1 cellular context compared by ENCODE assay signal in the genomic region with DNA sequence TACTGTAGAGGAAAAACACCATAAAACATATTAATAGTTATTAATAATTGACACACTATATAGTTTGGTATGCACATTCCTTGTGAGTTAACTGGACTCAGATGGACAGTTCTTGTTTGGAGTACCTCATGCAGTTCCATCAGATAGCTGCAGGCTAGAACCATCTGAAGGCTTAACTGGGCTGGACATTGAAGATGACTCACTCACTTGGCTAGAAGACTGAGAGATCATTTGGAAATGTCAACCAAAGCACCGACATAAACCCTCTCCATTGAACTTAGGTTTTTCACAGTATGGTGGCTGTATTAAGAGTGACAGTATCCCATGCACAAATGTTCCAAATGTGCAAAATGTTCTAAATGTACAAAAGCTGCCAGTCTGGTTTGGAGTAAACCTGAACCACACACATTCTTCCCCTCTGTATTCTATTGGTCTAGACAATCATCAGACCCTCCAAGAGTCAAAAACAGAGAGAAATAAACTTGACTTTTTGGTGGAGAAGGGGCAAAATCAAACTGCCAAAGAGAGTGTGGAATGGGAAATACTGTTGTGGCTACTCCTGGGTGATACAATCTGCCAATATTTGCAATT.
TF ChIP-seq lines count a peak whose summit lies in the region.

No MANE protein-coding gene starts in this region.

TF ChIP-seq in K562, 482 proteins besides CTCF, POLR2A, EP300 and RAD21 (continued from another document and continues in another):
- TF ChIP-seq SMAD3 (CRISPR knock-in tag; conservative IDR thresholded peaks at IDR 0.05) (no peak), ZNF41 (CRISPR knock-in tag; conservative IDR thresholded peaks at IDR 0.05) (no peak), NR2C2 (CRISPR knock-in tag; IDR thresholded peaks at IDR 0.05) (no peak), NR2C2 (tag; IDR thresholded peaks at IDR 0.05) (no peak), CHCHD3 (CRISPR knock-in tag; IDR thresholded peaks at IDR 0.05) (no peak), ZNF143 (CRISPR knock-in tag; IDR thresholded peaks at IDR 0.05) (no peak), TAF7 (tag; IDR thresholded peaks at IDR 0.05) (no peak), KLF16 (IDR thresholded peaks at IDR 0.05) (no peak), BACH1 (tag; IDR thresholded peaks at IDR 0.05) (no peak), ZNF507 (tag; conservative IDR thresholded peaks at IDR 0.05) (no peak), SP2 (IDR thresholded peaks at IDR 0.05; ENCODE audit: extremely low read depth, low read depth, low read length, poor library complexity, severe bottlenecking) (no peak), ZFP1 (CRISPR knock-in tag; IDR thresholded peaks at IDR 0.05) (no peak), RBM34 (IDR thresholded peaks at IDR 0.05; ENCODE audit: borderline replicate concordance, insufficient read depth, low read length) (no peak), ZNF780A (CRISPR knock-in tag; IDR thresholded peaks at IDR 0.05) (no peak), RBFOX2 (IDR thresholded peaks at IDR 0.05; ENCODE audit: low read depth, low read length) (no peak), ARID1B (IDR thresholded peaks at IDR 0.05) (peak; percentile 87), ZBTB7A (IDR thresholded peaks at IDR 0.05; ENCODE audit: borderline replicate concordance, control insufficient read depth, low read depth, low read length) (no peak), KDM1A (IDR thresholded peaks at IDR 0.05) (peak; percentile 37 to 48; a peak in 2 of 4 replicates), C11orf30 (IDR thresholded peaks at IDR 0.05; ENCODE audit: low read depth) (no peak), ZNF75A (CRISPR knock-in tag; IDR thresholded peaks at IDR 0.05) (no peak), MXI1 (IDR thresholded peaks at IDR 0.05; ENCODE audit: low read depth, low read length) (no peak), JUND (IDR thresholded peaks at IDR 0.05; ENCODE audit: borderline replicate concordance, low read depth, low read length) (peak; percentile 99), JUND (tag; IDR thresholded peaks at IDR 0.05; ENCODE audit: borderline replicate concordance, low read depth, low read length) (peak; percentile 99), ZNF445 (CRISPR knock-in tag; IDR thresholded peaks at IDR 0.05; ENCODE audit: low read depth) (no peak), EGR1 (conservative IDR thresholded peaks at IDR 0.05) (no peak), ZKSCAN3 (CRISPR knock-in tag; IDR thresholded peaks at IDR 0.05) (no peak), JUN (IDR thresholded peaks at IDR 0.05; ENCODE audit: borderline replicate concordance, low read depth, low read length) (peak; percentile 91), JUN (CRISPR knock-in tag; IDR thresholded peaks at IDR 0.05; ENCODE audit: borderline replicate concordance) (no peak), EP400 (IDR thresholded peaks at IDR 0.05) (no peak), ETV5 (CRISPR knock-in tag; IDR thresholded peaks at IDR 0.05; ENCODE audit: low read depth) (no peak), RBBP5 (IDR thresholded peaks at IDR 0.05; ENCODE audit: borderline replicate concordance, insufficient read depth, low read length, poor library complexity, severe bottlenecking) (no peak), ZBTB17 (CRISPR knock-in tag; IDR thresholded peaks at IDR 0.05) (no peak; the same call in 1 of the 2 replicates), ZNF197 (CRISPR knock-in tag; IDR thresholded peaks at IDR 0.05; ENCODE audit: low read depth) (no peak), NCOA4 (IDR thresholded peaks at IDR 0.05; ENCODE audit: partially characterized antibody) (no peak), HDAC2 (IDR thresholded peaks at IDR 0.05) (no peak), SLC30A9 (CRISPR knock-in tag; IDR thresholded peaks at IDR 0.05) (no peak), ILF3 (IDR thresholded peaks at IDR 0.05; ENCODE audit: borderline replicate concordance) (no peak), ESRRA (IDR thresholded peaks at IDR 0.05; ENCODE audit: borderline replicate concordance, low read depth) (no peak), ZSCAN29 (IDR thresholded peaks at IDR 0.05) (no peak), RBM17 (IDR thresholded peaks at IDR 0.05; ENCODE audit: borderline replicate concordance, low read depth, low read length) (no peak), ATF7 (IDR thresholded peaks at IDR 0.05) (peak; percentile 52; the same call in 1 of the 2 replicates), ZNF124 (CRISPR knock-in tag; IDR thresholded peaks at IDR 0.05) (no peak), MEF2D (tag; conservative IDR thresholded peaks at IDR 0.05; ENCODE audit: low read depth) (peak; percentile 63; the same call in 1 of the 2 replicates), PHTF2 (CRISPR knock-in tag; IDR thresholded peaks at IDR 0.05) (no peak), SIX5 (IDR thresholded peaks at IDR 0.05; ENCODE audit: borderline replicate concordance in 1 of 2, insufficient read depth in 1 of 2, low read depth in 1 of 2, low read length in 2 of 2) (no peak), ZNF717 (CRISPR knock-in tag; IDR thresholded peaks at IDR 0.05) (no peak)
- TF ChIP-seq, protein P1, sequence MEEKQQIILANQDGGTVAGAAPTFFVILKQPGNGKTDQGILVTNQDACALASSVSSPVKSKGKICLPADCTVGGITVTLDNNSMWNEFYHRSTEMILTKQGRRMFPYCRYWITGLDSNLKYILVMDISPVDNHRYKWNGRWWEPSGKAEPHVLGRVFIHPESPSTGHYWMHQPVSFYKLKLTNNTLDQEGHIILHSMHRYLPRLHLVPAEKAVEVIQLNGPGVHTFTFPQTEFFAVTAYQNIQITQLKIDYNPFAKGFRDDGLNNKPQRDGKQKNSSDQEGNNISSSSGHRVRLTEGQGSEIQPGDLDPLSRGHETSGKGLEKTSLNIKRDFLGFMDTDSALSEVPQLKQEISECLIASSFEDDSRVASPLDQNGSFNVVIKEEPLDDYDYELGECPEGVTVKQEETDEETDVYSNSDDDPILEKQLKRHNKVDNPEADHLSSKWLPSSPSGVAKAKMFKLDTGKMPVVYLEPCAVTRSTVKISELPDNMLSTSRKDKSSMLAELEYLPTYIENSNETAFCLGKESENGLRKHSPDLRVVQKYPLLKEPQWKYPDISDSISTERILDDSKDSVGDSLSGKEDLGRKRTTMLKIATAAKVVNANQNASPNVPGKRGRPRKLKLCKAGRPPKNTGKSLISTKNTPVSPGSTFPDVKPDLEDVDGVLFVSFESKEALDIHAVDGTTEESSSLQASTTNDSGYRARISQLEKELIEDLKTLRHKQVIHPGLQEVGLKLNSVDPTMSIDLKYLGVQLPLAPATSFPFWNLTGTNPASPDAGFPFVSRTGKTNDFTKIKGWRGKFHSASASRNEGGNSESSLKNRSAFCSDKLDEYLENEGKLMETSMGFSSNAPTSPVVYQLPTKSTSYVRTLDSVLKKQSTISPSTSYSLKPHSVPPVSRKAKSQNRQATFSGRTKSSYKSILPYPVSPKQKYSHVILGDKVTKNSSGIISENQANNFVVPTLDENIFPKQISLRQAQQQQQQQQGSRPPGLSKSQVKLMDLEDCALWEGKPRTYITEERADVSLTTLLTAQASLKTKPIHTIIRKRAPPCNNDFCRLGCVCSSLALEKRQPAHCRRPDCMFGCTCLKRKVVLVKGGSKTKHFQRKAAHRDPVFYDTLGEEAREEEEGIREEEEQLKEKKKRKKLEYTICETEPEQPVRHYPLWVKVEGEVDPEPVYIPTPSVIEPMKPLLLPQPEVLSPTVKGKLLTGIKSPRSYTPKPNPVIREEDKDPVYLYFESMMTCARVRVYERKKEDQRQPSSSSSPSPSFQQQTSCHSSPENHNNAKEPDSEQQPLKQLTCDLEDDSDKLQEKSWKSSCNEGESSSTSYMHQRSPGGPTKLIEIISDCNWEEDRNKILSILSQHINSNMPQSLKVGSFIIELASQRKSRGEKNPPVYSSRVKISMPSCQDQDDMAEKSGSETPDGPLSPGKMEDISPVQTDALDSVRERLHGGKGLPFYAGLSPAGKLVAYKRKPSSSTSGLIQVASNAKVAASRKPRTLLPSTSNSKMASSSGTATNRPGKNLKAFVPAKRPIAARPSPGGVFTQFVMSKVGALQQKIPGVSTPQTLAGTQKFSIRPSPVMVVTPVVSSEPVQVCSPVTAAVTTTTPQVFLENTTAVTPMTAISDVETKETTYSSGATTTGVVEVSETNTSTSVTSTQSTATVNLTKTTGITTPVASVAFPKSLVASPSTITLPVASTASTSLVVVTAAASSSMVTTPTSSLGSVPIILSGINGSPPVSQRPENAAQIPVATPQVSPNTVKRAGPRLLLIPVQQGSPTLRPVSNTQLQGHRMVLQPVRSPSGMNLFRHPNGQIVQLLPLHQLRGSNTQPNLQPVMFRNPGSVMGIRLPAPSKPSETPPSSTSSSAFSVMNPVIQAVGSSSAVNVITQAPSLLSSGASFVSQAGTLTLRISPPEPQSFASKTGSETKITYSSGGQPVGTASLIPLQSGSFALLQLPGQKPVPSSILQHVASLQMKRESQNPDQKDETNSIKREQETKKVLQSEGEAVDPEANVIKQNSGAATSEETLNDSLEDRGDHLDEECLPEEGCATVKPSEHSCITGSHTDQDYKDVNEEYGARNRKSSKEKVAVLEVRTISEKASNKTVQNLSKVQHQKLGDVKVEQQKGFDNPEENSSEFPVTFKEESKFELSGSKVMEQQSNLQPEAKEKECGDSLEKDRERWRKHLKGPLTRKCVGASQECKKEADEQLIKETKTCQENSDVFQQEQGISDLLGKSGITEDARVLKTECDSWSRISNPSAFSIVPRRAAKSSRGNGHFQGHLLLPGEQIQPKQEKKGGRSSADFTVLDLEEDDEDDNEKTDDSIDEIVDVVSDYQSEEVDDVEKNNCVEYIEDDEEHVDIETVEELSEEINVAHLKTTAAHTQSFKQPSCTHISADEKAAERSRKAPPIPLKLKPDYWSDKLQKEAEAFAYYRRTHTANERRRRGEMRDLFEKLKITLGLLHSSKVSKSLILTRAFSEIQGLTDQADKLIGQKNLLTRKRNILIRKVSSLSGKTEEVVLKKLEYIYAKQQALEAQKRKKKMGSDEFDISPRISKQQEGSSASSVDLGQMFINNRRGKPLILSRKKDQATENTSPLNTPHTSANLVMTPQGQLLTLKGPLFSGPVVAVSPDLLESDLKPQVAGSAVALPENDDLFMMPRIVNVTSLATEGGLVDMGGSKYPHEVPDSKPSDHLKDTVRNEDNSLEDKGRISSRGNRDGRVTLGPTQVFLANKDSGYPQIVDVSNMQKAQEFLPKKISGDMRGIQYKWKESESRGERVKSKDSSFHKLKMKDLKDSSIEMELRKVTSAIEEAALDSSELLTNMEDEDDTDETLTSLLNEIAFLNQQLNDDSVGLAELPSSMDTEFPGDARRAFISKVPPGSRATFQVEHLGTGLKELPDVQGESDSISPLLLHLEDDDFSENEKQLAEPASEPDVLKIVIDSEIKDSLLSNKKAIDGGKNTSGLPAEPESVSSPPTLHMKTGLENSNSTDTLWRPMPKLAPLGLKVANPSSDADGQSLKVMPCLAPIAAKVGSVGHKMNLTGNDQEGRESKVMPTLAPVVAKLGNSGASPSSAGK (IDR thresholded peaks at IDR 0.05), result peak; percentile 33; the same call in 1 of the 2 replicates
- TF ChIP-seq, protein P2, sequence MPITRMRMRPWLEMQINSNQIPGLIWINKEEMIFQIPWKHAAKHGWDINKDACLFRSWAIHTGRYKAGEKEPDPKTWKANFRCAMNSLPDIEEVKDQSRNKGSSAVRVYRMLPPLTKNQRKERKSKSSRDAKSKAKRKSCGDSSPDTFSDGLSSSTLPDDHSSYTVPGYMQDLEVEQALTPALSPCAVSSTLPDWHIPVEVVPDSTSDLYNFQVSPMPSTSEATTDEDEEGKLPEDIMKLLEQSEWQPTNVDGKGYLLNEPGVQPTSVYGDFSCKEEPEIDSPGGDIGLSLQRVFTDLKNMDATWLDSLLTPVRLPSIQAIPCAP (CRISPR knock-in tag; IDR thresholded peaks at IDR 0.05; ENCODE audit: borderline replicate concordance), result no peak
- TF ChIP-seq, protein P3, sequence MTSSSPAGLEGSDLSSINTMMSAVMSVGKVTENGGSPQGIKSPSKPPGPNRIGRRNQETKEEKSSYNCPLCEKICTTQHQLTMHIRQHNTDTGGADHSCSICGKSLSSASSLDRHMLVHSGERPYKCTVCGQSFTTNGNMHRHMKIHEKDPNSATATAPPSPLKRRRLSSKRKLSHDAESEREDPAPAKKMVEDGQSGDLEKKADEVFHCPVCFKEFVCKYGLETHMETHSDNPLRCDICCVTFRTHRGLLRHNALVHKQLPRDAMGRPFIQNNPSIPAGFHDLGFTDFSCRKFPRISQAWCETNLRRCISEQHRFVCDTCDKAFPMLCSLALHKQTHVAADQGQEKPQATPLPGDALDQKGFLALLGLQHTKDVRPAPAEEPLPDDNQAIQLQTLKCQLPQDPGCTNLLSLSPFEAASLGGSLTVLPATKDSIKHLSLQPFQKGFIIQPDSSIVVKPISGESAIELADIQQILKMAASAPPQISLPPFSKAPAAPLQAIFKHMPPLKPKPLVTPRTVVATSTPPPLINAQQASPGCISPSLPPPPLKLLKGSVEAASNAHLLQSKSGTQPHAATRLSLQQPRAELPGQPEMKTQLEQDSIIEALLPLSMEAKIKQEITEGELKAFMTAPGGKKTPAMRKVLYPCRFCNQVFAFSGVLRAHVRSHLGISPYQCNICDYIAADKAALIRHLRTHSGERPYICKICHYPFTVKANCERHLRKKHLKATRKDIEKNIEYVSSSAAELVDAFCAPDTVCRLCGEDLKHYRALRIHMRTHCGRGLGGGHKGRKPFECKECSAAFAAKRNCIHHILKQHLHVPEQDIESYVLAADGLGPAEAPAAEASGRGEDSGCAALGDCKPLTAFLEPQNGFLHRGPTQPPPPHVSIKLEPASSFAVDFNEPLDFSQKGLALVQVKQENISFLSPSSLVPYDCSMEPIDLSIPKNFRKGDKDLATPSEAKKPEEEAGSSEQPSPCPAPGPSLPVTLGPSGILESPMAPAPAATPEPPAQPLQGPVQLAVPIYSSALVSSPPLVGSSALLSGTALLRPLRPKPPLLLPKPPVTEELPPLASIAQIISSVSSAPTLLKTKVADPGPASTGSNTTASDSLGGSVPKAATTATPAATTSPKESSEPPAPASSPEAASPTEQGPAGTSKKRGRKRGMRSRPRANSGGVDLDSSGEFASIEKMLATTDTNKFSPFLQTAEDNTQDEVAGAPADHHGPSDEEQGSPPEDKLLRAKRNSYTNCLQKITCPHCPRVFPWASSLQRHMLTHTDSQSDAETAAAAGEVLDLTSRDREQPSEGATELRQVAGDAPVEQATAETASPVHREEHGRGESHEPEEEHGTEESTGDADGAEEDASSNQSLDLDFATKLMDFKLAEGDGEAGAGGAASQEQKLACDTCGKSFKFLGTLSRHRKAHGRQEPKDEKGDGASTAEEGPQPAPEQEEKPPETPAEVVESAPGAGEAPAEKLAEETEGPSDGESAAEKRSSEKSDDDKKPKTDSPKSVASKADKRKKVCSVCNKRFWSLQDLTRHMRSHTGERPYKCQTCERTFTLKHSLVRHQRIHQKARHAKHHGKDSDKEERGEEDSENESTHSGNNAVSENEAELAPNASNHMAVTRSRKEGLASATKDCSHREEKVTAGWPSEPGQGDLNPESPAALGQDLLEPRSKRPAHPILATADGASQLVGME (CRISPR knock-in tag; IDR thresholded peaks at IDR 0.05), result no peak
- TF ChIP-seq, protein P4, sequence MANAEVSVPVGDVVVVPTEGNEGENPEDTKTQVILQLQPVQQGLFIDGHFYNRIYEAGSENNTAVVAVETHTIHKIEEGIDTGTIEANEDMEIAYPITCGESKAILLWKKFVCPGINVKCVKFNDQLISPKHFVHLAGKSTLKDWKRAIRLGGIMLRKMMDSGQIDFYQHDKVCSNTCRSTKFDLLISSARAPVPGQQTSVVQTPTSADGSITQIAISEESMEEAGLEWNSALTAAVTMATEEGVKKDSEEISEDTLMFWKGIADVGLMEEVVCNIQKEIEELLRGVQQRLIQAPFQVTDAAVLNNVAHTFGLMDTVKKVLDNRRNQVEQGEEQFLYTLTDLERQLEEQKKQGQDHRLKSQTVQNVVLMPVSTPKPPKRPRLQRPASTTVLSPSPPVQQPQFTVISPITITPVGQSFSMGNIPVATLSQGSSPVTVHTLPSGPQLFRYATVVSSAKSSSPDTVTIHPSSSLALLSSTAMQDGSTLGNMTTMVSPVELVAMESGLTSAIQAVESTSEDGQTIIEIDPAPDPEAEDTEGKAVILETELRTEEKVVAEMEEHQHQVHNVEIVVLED (CRISPR knock-in tag; IDR thresholded peaks at IDR 0.05), result 0 out of 2 replicates have a peak, but pooled peaks have one; percentile 10
